Comparison of ENCODE assay signal across 11 cellular contexts in the genomic region with DNA sequence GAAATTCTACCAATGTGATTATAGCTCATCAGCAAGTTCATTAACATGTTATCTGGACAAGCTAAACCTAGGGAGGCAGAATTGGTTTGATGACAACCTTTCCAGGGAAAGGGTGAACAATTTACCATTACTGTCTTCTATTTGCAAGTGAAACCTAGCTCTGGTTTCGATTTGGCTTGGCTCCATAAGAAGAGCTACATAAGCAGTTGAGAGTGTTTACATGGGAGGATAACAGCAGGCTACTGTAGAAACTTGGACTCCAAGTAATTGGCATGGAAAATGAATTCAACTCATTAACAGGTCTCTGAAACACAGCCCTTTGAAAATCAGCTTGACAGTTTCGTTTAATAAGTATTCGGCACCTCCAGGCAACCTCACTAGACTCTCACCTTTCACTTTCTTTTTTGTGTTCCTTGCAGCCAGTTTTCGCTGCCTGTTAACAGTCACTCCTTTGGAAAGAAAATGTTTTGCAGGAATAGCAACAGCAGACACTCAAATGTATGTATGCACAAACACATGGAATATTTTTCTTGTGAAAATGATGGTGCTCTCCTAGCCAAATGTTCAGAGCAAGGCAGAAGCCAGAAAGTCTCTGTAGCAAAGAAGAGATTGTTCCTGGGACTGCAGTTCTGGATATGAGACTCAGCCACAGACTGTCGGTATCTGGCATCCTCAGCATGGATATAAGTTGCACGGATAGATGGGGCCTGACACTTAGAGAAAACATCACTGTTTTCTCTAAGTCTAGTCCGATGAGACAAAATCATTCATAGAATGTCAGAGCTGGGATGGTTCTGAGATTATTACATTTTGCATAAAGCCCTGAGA. TPM values are rescaled to one million over a fixed set of nuclear protein-coding genes. Genes with fewer than 3 reads are reported as not detected.
A peak's percentile ranks its signal among the peaks of the same experiment; 100 is the strongest.
DNase-seq lines count a peak whose midpoint lies in the region; ATAC-seq and TF ChIP-seq lines count a peak whose summit lies in the region.
"Had no signal": no experiment of that assay in that cellular context is flagged by ENCODE, and none has a peak within 500 bp of the region (broad histone marks: within the 10 kb centered on the region; RNA-seq: fewer than 3 reads in every experiment).

No MANE protein-coding gene starts in this region.

- H3K27ac ChIP-seq in PC-3 (ENCODE audit: low read length): no peak overlapping the region
- H3K27ac ChIP-seq: VCaP had no signal

- H3K9me3 Mint-ChIP-seq in memory B cell: no peaks in the 10 kb centered on the region
- H3K9me3 Mint-ChIP-seq in type B pancreatic cell: no peaks in the 10 kb centered on the region

- no peaks in the 10 kb centered on the region for H3K27me3 Mint-ChIP-seq in memory B cell
- no peaks in the 10 kb centered on the region for H3K27me3 Mint-ChIP-seq in type B pancreatic cell

- H4K20me1 ChIP-seq in PC-3 (ENCODE audit: low read length): no peaks in the 10 kb centered on the region

- H3K36me3 Mint-ChIP-seq in memory B cell (no peaks in the 10 kb centered on the region), type B pancreatic cell (no peaks in the 10 kb centered on the region)

- no peak for TF ChIP-seq CTCF in PC-3 (conservative IDR thresholded peaks at IDR 0.05; ENCODE audit: low read depth, low read length)
- no peak for TF ChIP-seq CTCF in type B pancreatic cell (conservative IDR thresholded peaks at IDR 0.05)
- TF ChIP-seq CTCF in GM20000 (IDR thresholded peaks at IDR 0.05; ENCODE audit: extremely low read depth, missing control alignments): no peak

- H3K4me1 ChIP-seq in PC-3 (ENCODE audit: insufficient read depth, low read length): no peaks in the 10 kb centered on the region

- peak overlapping the region; percentile 31 for H3K4me2 ChIP-seq in PC-3 (ENCODE audit: low read length)

- ATAC-seq in GM18861 (IDR thresholded peaks at IDR 0.05; ENCODE audit: unreplicated experiment) (peak; percentile 63), HG02588 (IDR thresholded peaks at IDR 0.05; ENCODE audit: unreplicated experiment) (peak; percentile 68), PC-3 (no peak), memory B cell (ENCODE audit: low read depth) (no peak), HG03571 (IDR thresholded peaks at IDR 0.05; ENCODE audit: unreplicated experiment) (no peak)
- ATAC-seq: K562 had no signal

- H3K4me1 Mint-ChIP-seq in memory B cell (no peaks in the 10 kb centered on the region), type B pancreatic cell (ENCODE audit: unreplicated experiment) (no peaks in the 10 kb centered on the region)

- H3K79me2 ChIP-seq in PC-3 (ENCODE audit: low read length): no peaks in the 10 kb centered on the region

- H3K9me2 ChIP-seq in PC-3 (replicated peaks; ENCODE audit: low read length): no peaks in the 10 kb centered on the region

- peak overlapping the region; percentile 54 for H3K4me3 ChIP-seq in PC-3 (ENCODE audit: low read length)
- H3K4me3 ChIP-seq: K562 had no signal

- peak overlapping the region; percentile 62 for H3K4me3 Mint-ChIP-seq in memory B cell
- no peak overlapping the region for H3K4me3 Mint-ChIP-seq in type B pancreatic cell

- H3K36me3 ChIP-seq in PC-3 (ENCODE audit: low read depth, low read length): no peaks in the 10 kb centered on the region

- 0 out of 2 replicates have a peak overlapping the region, but pooled peaks have one; percentile 35 for H2AFZ ChIP-seq in PC-3 (ENCODE audit: low read length)

- no TSS peak for BruUV-seq in PC-3 (replicated peaks; lab: Mats Ljungman, UMichigan)

- CTCF ChIA-PET in PC-3 (lab: Charles Lee): no interaction called here

- intact Hi-C loops in PC-3 (cut with micrococcal nuclease): no loop called here

- no peaks in the 10 kb centered on the region for H3K9me3 ChIP-seq in PC-3 (ENCODE audit: low read length)

- H3K27ac Mint-ChIP-seq in memory B cell (no peak overlapping the region), type B pancreatic cell (no peak overlapping the region)

- H3F3A ChIP-seq in PC-3 (ENCODE audit: low read length, unreplicated experiment): no peaks in the 10 kb centered on the region

- H3K9ac ChIP-seq in PC-3 (ENCODE audit: low read length): no peak overlapping the region

- DNase-seq in PC-3: no peak
- DNase-seq in memory B cell (ENCODE audit: low spot score in 2 of 2): no peak
- DNase-seq in type B pancreatic cell (ENCODE audit: extremely low spot score, unreplicated experiment): no peak
- DNase-seq in activated CD4-positive, alpha-beta T cell treated with anti-CD3 and anti-CD28 coated beads, Interleukin-2, amount 50 U/mL, for 1 hour: no peak
- no peak for DNase-seq in GM20000 (ENCODE audit: low spot score)

- peaks cover 3% of the 10 kb centered on the region; the same call in 1 of the 2 replicates for H3K27me3 ChIP-seq in PC-3 (ENCODE audit: low read length)

- POLR2A ChIA-PET in PC-3 (lab: Charles Lee; ENCODE audit: unreplicated experiment): no interaction called here

RNA-seq across cellular contexts. Expression of a gene that starts 27.5 kb away (rescaled TPM):
- total RNA-seq in PC-3 (2014; rRNA removed) (not detected in 2 replicates), type B pancreatic cell (ENCODE audit: low replicate concordance) (0.45 and 1.3 TPM in 2 replicates)
- total RNA-seq: K562, mononuclear cell had no signal

Comparison
In these comparisons a context has a peak if more than half of its experiments do, and no peak if none do; other contexts are left out.
1. ATAC-seq: peak in GM18861 (single experiment) and HG02588 (single experiment); none in PC-3 (single experiment), memory B cell (single experiment) and HG03571 (single experiment).